In genomic region chr16:87382023-87382785, GRCh38 we compare ENCODE assay signal across 1 cellular context.
TF ChIP-seq lines count a peak whose summit lies in the region.

No MANE protein-coding gene starts in this region.

TF ChIP-seq in HepG2, 621 proteins besides CTCF, POLR2A, EP300 and RAD21 (continued from another document and continues in another):
- TF ChIP-seq USF2 (IDR thresholded peaks at IDR 0.05; ENCODE audit: low read depth, low read length) = no peak
- TF ChIP-seq USF2 (CRISPR knock-in tag; IDR thresholded peaks at IDR 0.05; ENCODE audit: borderline replicate concordance) = 0 out of 2 replicates have a peak, but pooled peaks have one; percentile 38
- no peak for TF ChIP-seq PHF5A (CRISPR knock-in tag; IDR thresholded peaks at IDR 0.05; ENCODE audit: low read depth, unreplicated experiment)
- TF ChIP-seq YY1 (IDR thresholded peaks at IDR 0.05; ENCODE audit: insufficient read depth, insufficient replicate concordance, low read depth, low read length) = peak; percentile 62
- TF ChIP-seq KDM3A (CRISPR knock-in tag; IDR thresholded peaks at IDR 0.05; ENCODE audit: low read depth) = peak; percentile 47
- peak; percentile 98 for TF ChIP-seq HNF4A (CRISPR knock-in tag; IDR thresholded peaks at IDR 0.05)
- TF ChIP-seq, protein P1, sequence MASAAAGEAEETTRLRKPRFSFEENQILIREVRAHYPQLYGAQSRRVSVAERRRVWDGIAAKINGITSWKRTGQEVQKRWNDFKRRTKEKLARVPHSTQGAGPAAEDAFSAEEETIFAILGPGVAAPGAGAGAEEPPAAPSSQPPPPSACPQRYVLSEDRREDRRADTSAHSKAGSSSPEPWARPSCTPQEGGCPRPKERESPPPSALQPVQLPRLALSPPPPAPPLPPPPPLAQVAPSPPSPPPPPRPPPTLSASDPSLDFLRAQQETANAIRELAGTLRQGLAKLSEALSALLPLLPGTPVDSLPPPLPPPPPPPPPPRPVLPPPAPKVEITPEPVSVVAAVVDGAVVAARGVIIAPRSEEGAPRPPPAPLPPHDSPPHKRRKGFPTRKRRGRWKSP (CRISPR knock-in tag; IDR thresholded peaks at IDR 0.05) = peak; percentile 75; the same call in 1 of the 2 replicates
- peak in 1 of 2 experiments; percentile 60; a peak in 2 of 4 replicates for TF ChIP-seq REST (IDR thresholded peaks at IDR 0.05; ENCODE audit: borderline replicate concordance in 1 of 2, low read depth in 1 of 2, low read length in 2 of 2)
- TF ChIP-seq SRY (CRISPR knock-in tag; IDR thresholded peaks at IDR 0.05) = no peak
- TF ChIP-seq ZNF747 (CRISPR knock-in tag; IDR thresholded peaks at IDR 0.05; ENCODE audit: borderline replicate concordance) = peak; percentile 22; the same call in 1 of the 2 replicates
- TF ChIP-seq ZNF496 (CRISPR knock-in tag; IDR thresholded peaks at IDR 0.05; ENCODE audit: insufficient replicate concordance) = no peak
- TF ChIP-seq ZFP36L2 (CRISPR knock-in tag; IDR thresholded peaks at IDR 0.05) = no peak
- no peak for TF ChIP-seq ZBTB21 (CRISPR knock-in tag; IDR thresholded peaks at IDR 0.05)
- no peak for TF ChIP-seq GLI4 (CRISPR knock-in tag; IDR thresholded peaks at IDR 0.05; ENCODE audit: borderline replicate concordance)
- no peak for TF ChIP-seq CHCHD3 (CRISPR knock-in tag; IDR thresholded peaks at IDR 0.05)
- no peak for TF ChIP-seq THAP8 (CRISPR knock-in tag; IDR thresholded peaks at IDR 0.05; ENCODE audit: borderline replicate concordance)
- no peak for TF ChIP-seq SRSF9 (IDR thresholded peaks at IDR 0.05; ENCODE audit: borderline replicate concordance, insufficient read depth, low read depth, low read length, poor library complexity, severe bottlenecking)
- TF ChIP-seq, protein P2, sequence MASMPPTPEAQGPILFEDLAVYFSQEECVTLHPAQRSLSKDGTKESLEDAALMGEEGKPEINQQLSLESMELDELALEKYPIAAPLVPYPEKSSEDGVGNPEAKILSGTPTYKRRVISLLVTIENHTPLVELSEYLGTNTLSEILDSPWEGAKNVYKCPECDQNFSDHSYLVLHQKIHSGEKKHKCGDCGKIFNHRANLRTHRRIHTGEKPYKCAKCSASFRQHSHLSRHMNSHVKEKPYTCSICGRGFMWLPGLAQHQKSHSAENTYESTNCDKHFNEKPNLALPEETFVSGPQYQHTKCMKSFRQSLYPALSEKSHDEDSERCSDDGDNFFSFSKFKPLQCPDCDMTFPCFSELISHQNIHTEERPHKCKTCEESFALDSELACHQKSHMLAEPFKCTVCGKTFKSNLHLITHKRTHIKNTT (CRISPR knock-in tag; IDR thresholded peaks at IDR 0.05) = no peak
- peak; percentile 89; the same call in 1 of the 2 replicates for TF ChIP-seq GZF1 (CRISPR knock-in tag; IDR thresholded peaks at IDR 0.05)
- no peak for TF ChIP-seq ZNF180 (CRISPR knock-in tag; IDR thresholded peaks at IDR 0.05; ENCODE audit: borderline replicate concordance, low read depth)
- peak; percentile 75; the same call in 1 of the 2 replicates for TF ChIP-seq KAT7 (CRISPR knock-in tag; IDR thresholded peaks at IDR 0.05; ENCODE audit: borderline replicate concordance)
- no peak; the same call in none of the 2 replicates for TF ChIP-seq TMF1 (CRISPR knock-in tag; IDR thresholded peaks at IDR 0.05; ENCODE audit: low read depth)
- TF ChIP-seq ZSCAN22 (CRISPR knock-in tag; IDR thresholded peaks at IDR 0.05) = peak; percentile 54; the same call in 1 of the 2 replicates
- no peak for TF ChIP-seq ZNF33A (CRISPR knock-in tag; IDR thresholded peaks at IDR 0.05; ENCODE audit: borderline replicate concordance)
- peak; percentile 74; the same call in 1 of the 2 replicates for TF ChIP-seq ZNF605 (CRISPR knock-in tag; IDR thresholded peaks at IDR 0.05)
- TF ChIP-seq PHF8 (CRISPR knock-in tag; IDR thresholded peaks at IDR 0.05) = no peak; the same call in none of the 2 replicates
- TF ChIP-seq STAG1 (CRISPR knock-in tag; IDR thresholded peaks at IDR 0.05) = 0 out of 2 replicates have a peak, but pooled peaks have one; percentile 10
- no peak for TF ChIP-seq MXD1 (CRISPR knock-in tag; IDR thresholded peaks at IDR 0.05)
- peak; percentile 96 for TF ChIP-seq SIN3A (IDR thresholded peaks at IDR 0.05; ENCODE audit: borderline replicate concordance, low read depth, low read length)
- TF ChIP-seq, protein P3, sequence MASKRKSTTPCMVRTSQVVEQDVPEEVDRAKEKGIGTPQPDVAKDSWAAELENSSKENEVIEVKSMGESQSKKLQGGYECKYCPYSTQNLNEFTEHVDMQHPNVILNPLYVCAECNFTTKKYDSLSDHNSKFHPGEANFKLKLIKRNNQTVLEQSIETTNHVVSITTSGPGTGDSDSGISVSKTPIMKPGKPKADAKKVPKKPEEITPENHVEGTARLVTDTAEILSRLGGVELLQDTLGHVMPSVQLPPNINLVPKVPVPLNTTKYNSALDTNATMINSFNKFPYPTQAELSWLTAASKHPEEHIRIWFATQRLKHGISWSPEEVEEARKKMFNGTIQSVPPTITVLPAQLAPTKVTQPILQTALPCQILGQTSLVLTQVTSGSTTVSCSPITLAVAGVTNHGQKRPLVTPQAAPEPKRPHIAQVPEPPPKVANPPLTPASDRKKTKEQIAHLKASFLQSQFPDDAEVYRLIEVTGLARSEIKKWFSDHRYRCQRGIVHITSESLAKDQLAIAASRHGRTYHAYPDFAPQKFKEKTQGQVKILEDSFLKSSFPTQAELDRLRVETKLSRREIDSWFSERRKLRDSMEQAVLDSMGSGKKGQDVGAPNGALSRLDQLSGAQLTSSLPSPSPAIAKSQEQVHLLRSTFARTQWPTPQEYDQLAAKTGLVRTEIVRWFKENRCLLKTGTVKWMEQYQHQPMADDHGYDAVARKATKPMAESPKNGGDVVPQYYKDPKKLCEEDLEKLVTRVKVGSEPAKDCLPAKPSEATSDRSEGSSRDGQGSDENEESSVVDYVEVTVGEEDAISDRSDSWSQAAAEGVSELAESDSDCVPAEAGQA (IDR thresholded peaks at IDR 0.05; ENCODE audit: low read depth) = peak; percentile 64
- TF ChIP-seq, protein P3 (CRISPR knock-in tag; IDR thresholded peaks at IDR 0.05; ENCODE audit: borderline replicate concordance) = peak; percentile 82; the same call in 1 of the 2 replicates
